In the genomic region with DNA sequence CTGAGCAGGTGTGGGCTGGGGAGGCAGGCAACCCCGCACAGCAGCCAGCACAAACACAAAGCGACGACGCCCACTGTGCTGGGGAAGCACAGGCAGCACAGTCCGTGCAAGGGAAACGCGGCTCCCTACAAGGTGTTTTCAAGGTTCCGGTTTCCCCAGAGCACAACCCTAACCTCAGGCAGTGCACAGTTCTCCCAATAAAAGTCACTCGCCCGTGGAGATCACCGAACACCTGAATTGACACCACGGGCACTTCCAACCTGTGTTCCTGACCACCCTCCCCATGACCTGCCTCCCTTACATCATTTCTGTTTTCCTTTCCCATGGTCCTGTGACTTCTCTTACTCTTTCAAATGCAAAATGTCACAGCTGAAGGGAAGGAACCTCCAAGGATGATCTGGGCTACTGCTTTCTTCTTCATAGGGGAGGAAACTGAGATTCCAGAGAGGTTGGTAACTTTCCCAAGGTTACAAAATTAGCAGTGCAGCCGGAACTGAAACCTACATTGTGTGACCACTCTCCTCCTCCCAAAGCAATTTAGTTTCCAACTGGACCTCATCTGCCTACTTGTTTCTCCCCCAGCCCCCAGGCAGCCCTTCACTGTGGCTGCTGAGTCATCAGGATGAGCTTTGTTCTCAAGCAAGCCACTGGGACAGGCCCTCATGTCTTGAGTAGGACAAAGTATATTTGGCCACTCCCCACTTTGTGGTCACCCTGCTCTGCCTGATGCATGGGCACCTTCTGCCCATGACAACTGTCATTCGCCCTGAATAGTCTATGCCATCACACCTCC, we compare ENCODE assay signal across 9 cellular contexts.
DNase-seq lines count a peak whose midpoint lies in the region; ATAC-seq, FAIRE-seq and TF ChIP-seq lines count a peak whose summit lies in the region.
"Had no signal": no experiment of that assay in that cellular context is flagged by ENCODE, and none has a peak within 500 bp of the region (broad histone marks: within the 10 kb centered on the region; RNA-seq: fewer than 3 reads in every experiment).

No MANE protein-coding gene starts in this region.

- no peaks in the 10 kb centered on the region for H3K9me3 ChIP-seq in aorta (ENCODE audit: control insufficient read depth, low read length)

- no peak overlapping the region for H3K4me3 ChIP-seq in aorta (ENCODE audit: low read length in 2 of 2)
- H3K4me3 ChIP-seq: lung had no signal

- H3K27me3 ChIP-seq in aorta (ENCODE audit: control insufficient read depth in 1 of 2, insufficient read depth in 2 of 2, low read length in 1 of 2), result no peaks in the 10 kb centered on the region

- ATAC-seq in HG03066 (IDR thresholded peaks at IDR 0.05; ENCODE audit: low read depth, unreplicated experiment) (peak; percentile 52), left colon (peak; percentile 57), aorta (ENCODE audit: low FRiP score) (no peak), sciatic nerve (no peak), HG02973 (IDR thresholded peaks at IDR 0.05; ENCODE audit: unreplicated experiment) (no peak)

- intact Hi-C loops in left colon (cut with DNase I, micrococcal nuclease) (no loop called here), aorta (cut with DNase I) (loop anchor here in 1 of 2 donors (10.0 kb wide), 1 partner anchor 129 kb away; the partner anchor contains the start of gene ATXN1), sciatic nerve (cut with DNase I) (no loop called here)

- no peaks in the 10 kb centered on the region for H3K36me3 ChIP-seq in aorta (ENCODE audit: control insufficient read depth in 1 of 2, insufficient read depth in 2 of 2, low read length in 1 of 2)

- FAIRE-seq in GM18507 (lab: Jason Lieb, UNC), result peak; percentile 82

- WGBS in aorta, 2 donors, result 61 to 66% methylated on average over 14 of the region's 14 CpGs

- DNase-seq in GM18507 (ENCODE audit: extremely low spot score, insufficient read length, low read depth) (no peak), left colon (peak in 1 of 2 donors; percentile 30), aorta (no peak), sciatic nerve (ENCODE audit: low spot score) (no peak)
- no peak for DNase-seq in activated CD4-positive, alpha-beta T cell treated with anti-CD3 and anti-CD28 coated beads for 4 hours

- no peak for TF ChIP-seq CTCF in VCaP (conservative IDR thresholded peaks at IDR 0.05)

- H3K27ac ChIP-seq in VCaP, result peak overlapping the region; percentile 54
- no peak overlapping the region for H3K27ac ChIP-seq in aorta (ENCODE audit: low read depth in 1 of 2, low read length in 2 of 2)

- H3K4me1 ChIP-seq in aorta (ENCODE audit: control insufficient read depth in 1 of 2, insufficient read depth in 2 of 2, low read length in 2 of 2), result peaks cover 0 to 5% of the 10 kb centered on the region in 2 donors

Comparison
In these comparisons a context has a peak if more than half of its experiments do, and no peak if none do; other contexts are left out.
1. ATAC-seq: peak in HG03066 (single experiment) and left colon (single experiment); none in aorta (single experiment), sciatic nerve (single experiment) and HG02973 (single experiment).